ENCODE assay signal across 7 cellular contexts in genomic region chr14:97354119-97354722, GRCh38.
"Had no signal": no experiment of that assay in that cellular context is flagged by ENCODE, and none has a peak within 500 bp of the region (broad histone marks: within the 10 kb centered on the region; RNA-seq: fewer than 3 reads in every experiment).

No MANE protein-coding gene starts in this region.

- FAIRE-seq: HepG2, HTR-8/SVneo, K562 had no signal

- H3K4me3 Mint-ChIP-seq: IgD-negative memory B cell had no signal

- H3K36me3 Mint-ChIP-seq: IgD-negative memory B cell had no signal

- H3K27ac ChIP-seq: HL-60 had no signal

- H3K4me3 ChIP-seq: K562 had no signal

- H3K4me1 Mint-ChIP-seq: IgD-negative memory B cell had no signal

- DNase-seq: IMR-90, KBM-7 had no signal

- H3K27ac Mint-ChIP-seq: IgD-negative memory B cell had no signal

- ATAC-seq: HepG2, K562 had no signal
